18 cellular contexts compared by ENCODE assay signal in the genomic region with DNA sequence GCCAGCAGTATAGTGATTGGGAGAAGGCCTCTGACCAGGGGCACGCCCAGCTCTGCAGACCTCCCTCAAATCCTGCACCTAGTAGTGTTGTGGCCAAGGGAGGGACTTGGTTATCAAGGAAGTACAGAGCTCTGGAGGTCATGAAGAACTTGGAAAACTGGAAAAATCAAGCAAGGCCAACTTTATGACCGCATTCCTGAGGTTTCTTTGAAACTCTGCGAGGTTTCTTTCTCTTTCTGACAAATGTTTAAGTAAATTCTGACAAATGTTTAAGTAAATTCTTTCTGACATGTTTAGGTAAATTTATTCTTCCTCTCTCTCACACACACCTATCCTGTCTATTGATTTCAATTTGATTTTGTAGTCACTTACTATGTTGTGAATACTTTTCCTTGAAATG. TPM values are rescaled to one million over a fixed set of nuclear protein-coding genes. Genes with fewer than 3 reads are reported as not detected.
DNase-seq lines count a peak whose midpoint lies in the region; ATAC-seq, FAIRE-seq and TF ChIP-seq lines count a peak whose summit lies in the region.
"Had no signal": no experiment of that assay in that cellular context is flagged by ENCODE, and none has a peak within 500 bp of the region (broad histone marks: within the 10 kb centered on the region; RNA-seq: fewer than 3 reads in every experiment).

No MANE protein-coding gene starts in this region.

- intact Hi-C loops in kidney (cut with DNase I) = no loop called here

- FAIRE-seq in kidney (lab: Jason Lieb, UNC) = no peak
- FAIRE-seq: GM12878, GM19239, HepG2 had no signal

- no peaks in the 10 kb centered on the region for H3K27me3 Mint-ChIP-seq in activated T-cell treated with anti-CD3 and anti-CD28 coated beads, Interleukin-2, amount 50 U/mL, for 24 hours
- H3K27me3 Mint-ChIP-seq: CD4-positive, alpha-beta T cell; IgD-negative memory B cell had no signal

- H3K27ac ChIP-seq in kidney (ENCODE audit: low read depth in 2 of 2, low read length in 2 of 2) = no peak overlapping the region
- H3K27ac ChIP-seq: 22Rv1, A549, C4-2B had no signal

- no peaks in the 10 kb centered on the region for H3K9me3 ChIP-seq in kidney (ENCODE audit: control insufficient read depth in 1 of 2, low read length in 2 of 2)
- H3K9me3 ChIP-seq: A549, HAP-1 had no signal

- H3K4me3 ChIP-seq in kidney (ENCODE audit: low read length in 2 of 2) = no peak overlapping the region
- H3K4me3 ChIP-seq: A549, GM12878, HAP-1 had no signal

- no peaks in the 10 kb centered on the region for H3K9me3 Mint-ChIP-seq in activated T-cell treated with anti-CD3 and anti-CD28 coated beads, Interleukin-2, amount 50 U/mL, for 24 hours
- H3K9me3 Mint-ChIP-seq: CD4-positive, alpha-beta T cell; IgD-negative memory B cell had no signal

- H3K4me1 Mint-ChIP-seq in activated T-cell treated with anti-CD3 and anti-CD28 coated beads, Interleukin-2, amount 50 U/mL, for 24 hours (ENCODE audit: low read depth) = peaks cover 4% of the 10 kb centered on the region

- no peak overlapping the region for H3K9ac ChIP-seq in kidney (ENCODE audit: low read length in 2 of 2)

- H3K36me3 Mint-ChIP-seq in activated T-cell treated with anti-CD3 and anti-CD28 coated beads, Interleukin-2, amount 50 U/mL, for 24 hours (ENCODE audit: low read depth) = peaks cover 60% of the 10 kb centered on the region

- DNase-seq in activated T-cell treated with anti-CD3 and anti-CD28 coated beads, Interleukin-2, amount 50 U/mL, for 24 hours = no peak
- DNase-seq in activated T-cell treated with anti-CD3 and anti-CD28 coated beads for 4 hours (no peak), HT-29 (ENCODE audit: low spot score) (peak; percentile 55), kidney (peak; percentile 22), EL (no peak), DMS 273 treated with DMSO at 0.1 percent for 48 hours (lab: John Stamatoyannopoulos, UW) (no peak)
- DNase-seq: AML-193; CD4-positive, alpha-beta T cell; KBM-7 had no signal

- H3K36me3 ChIP-seq in kidney (ENCODE audit: control insufficient read depth in 1 of 2, insufficient read depth in 2 of 2, low read length in 2 of 2) = peaks cover 6 to 10% of the 10 kb centered on the region in 2 donors

- no peak overlapping the region for H3K4me3 Mint-ChIP-seq in activated T-cell treated with anti-CD3 and anti-CD28 coated beads, Interleukin-2, amount 50 U/mL, for 24 hours
- H3K4me3 Mint-ChIP-seq: CD4-positive, alpha-beta T cell; IgD-negative memory B cell had no signal

- ATAC-seq in HG03520 (IDR thresholded peaks at IDR 0.05; ENCODE audit: unreplicated experiment) = no peak
- ATAC-seq: GM12878, HepG2 had no signal

- H3K27ac Mint-ChIP-seq in activated T-cell treated with anti-CD3 and anti-CD28 coated beads, Interleukin-2, amount 50 U/mL, for 24 hours = peak overlapping the region; percentile 19
- H3K27ac Mint-ChIP-seq: CD4-positive, alpha-beta T cell; IgD-negative memory B cell had no signal

- TF ChIP-seq CTCF in kidney (IDR thresholded peaks at IDR 0.05; ENCODE audit: borderline replicate concordance, extremely low read depth, insufficient read depth) = no peak

- H3K4me1 ChIP-seq in kidney (ENCODE audit: control insufficient read depth in 1 of 2, insufficient read depth in 1 of 2, low read depth in 1 of 2, low read length in 2 of 2) = no peaks in the 10 kb centered on the region

RNA-seq across cellular contexts. Expression of a gene that starts 31.0 kb away (rescaled TPM):
- total RNA-seq in HT-29 (2014; rRNA removed; shearing (Covaris generic)) = 9.1 and 11.3 TPM in 2 replicates
- total RNA-seq in kidney = 18.1 TPM
- polyA plus RNA-seq in kidney (ENCODE audit: insufficient read depth, low read depth, low replicate concordance) = 7.8 TPM

Comparison
In these comparisons a context has a peak if more than half of its experiments do, and no peak if none do; other contexts are left out.
1. DNase-seq: peak in HT-29 (single experiment) and kidney (single experiment); none in activated T-cell treated with anti-CD3 and anti-CD28 coated beads, Interleukin-2, amount 50 U/mL, for 24 hours (single experiment), activated T-cell treated with anti-CD3 and anti-CD28 coated beads for 4 hours (single experiment), EL (single experiment) and DMS 273 treated with DMSO at 0.1 percent for 48 hours (single experiment).